6 cellular contexts compared by ENCODE assay signal in genomic region chr7:57244345-57244980, GRCh38.
DNase-seq lines count a peak whose midpoint lies in the region; ATAC-seq, FAIRE-seq and TF ChIP-seq lines count a peak whose summit lies in the region.
"Not testable (repeated sequence)": the region's sequence is repeated elsewhere in the genome, so short reads cannot be mapped to it uniquely, and the experiment has no call there.

No MANE protein-coding gene starts in this region.

- not testable (repeated sequence) for FAIRE-seq in A549 (lab: Jason Lieb, UNC)

- H3K9me3 Mint-ChIP-seq in endothelial cell (ENCODE audit: unreplicated experiment) = peaks cover 48% of the 10 kb centered on the region

- H2AFZ ChIP-seq in osteoblast (ENCODE audit: low read length) = not testable (repeated sequence)

- H3K27me3 Mint-ChIP-seq in endothelial cell (ENCODE audit: unreplicated experiment) = not testable (repeated sequence)

- 19% methylated on average over 7 of the region's 11 CpGs for WGBS in A549 (ENCODE audit: missing lambda C conversion rate)
- 83 to 85% methylated on average over 11 of the region's 11 CpGs for WGBS in sigmoid colon, 2 donors

- CTCF ChIA-PET in A549 (lab: Yijun Ruan, JAX) = not testable (repeated sequence)

- not testable (repeated sequence) for DNase-seq in A549 (ENCODE audit: low read depth in 1 of 2, low spot score in 1 of 2); endothelial cell (ENCODE audit: low spot score)
- DNase-seq in RPMI8226 = peak; percentile 41
- DNase-seq in osteoblast (ENCODE audit: insufficient read length, low spot score, missing footprints) = peak; percentile 64
- peak; percentile 41 for DNase-seq in sigmoid colon
- DNase-seq in upper lobe of right lung = peak; percentile 30

- H3K79me2 ChIP-seq in osteoblast (ENCODE audit: insufficient read depth, low read length) = not testable (repeated sequence)

- H3K36me3 Mint-ChIP-seq in endothelial cell (ENCODE audit: low read depth, unreplicated experiment) = peaks cover 20% of the 10 kb centered on the region

- H3K4me1 Mint-ChIP-seq in endothelial cell (ENCODE audit: unreplicated experiment) = not testable (repeated sequence)

- H3K9me3 ChIP-seq in A549 (peaks cover 12% of the 10 kb centered on the region; the same call in 2 of the 3 replicates), sigmoid colon (peaks cover 0 to 21% (median 4%) of the 10 kb centered on the region in 4 donors)
- not testable (repeated sequence) for H3K9me3 ChIP-seq in osteoblast (ENCODE audit: low read depth, low read length); upper lobe of right lung

- TF ChIP-seq RAD21 in A549 (conservative IDR thresholded peaks at IDR 0.05 in 1 of 2, IDR thresholded peaks at IDR 0.05 in 1 of 2) = not testable (repeated sequence)

- TF ChIP-seq CTCF in A549 (IDR thresholded peaks at IDR 0.05); endothelial cell (IDR thresholded peaks at IDR 0.05; ENCODE audit: unreplicated experiment); osteoblast (IDR thresholded peaks at IDR 0.05; ENCODE audit: extremely low read depth, low read depth, low read length); sigmoid colon (IDR thresholded peaks at IDR 0.05); upper lobe of right lung (IDR thresholded peaks at IDR 0.05): not testable (repeated sequence)

- not testable (repeated sequence) for ATAC-seq in A549, upper lobe of right lung

- not testable (repeated sequence) for TF ChIP-seq EP300 in A549 (IDR thresholded peaks at IDR 0.05); sigmoid colon (IDR thresholded peaks at IDR 0.05)

- not testable (repeated sequence) for H3K4me3 ChIP-seq in A549; osteoblast (ENCODE audit: insufficient read depth, low read length); sigmoid colon; upper lobe of right lung

- not testable (repeated sequence) for H3K36me3 ChIP-seq in osteoblast (ENCODE audit: insufficient read depth, low read length); sigmoid colon; upper lobe of right lung

- peak overlapping the region; percentile 42 for H3K4me3 Mint-ChIP-seq in endothelial cell (ENCODE audit: unreplicated experiment)

- H4K20me1 ChIP-seq in osteoblast (ENCODE audit: insufficient read depth, low read length) = not testable (repeated sequence)

- POLR2A ChIA-PET in A549 (lab: Yijun Ruan, JAX) = not testable (repeated sequence)

- intact Hi-C loops in sigmoid colon (cut with DNase I); upper lobe of right lung (cut with DNase I): not testable (repeated sequence)

- not testable (repeated sequence) for H3K4me2 ChIP-seq in A549; osteoblast (ENCODE audit: insufficient read depth, low read length)

- H3K4me1 ChIP-seq in A549; osteoblast (ENCODE audit: insufficient read depth, low read length); sigmoid colon; upper lobe of right lung: not testable (repeated sequence)

- not testable (repeated sequence) for TF ChIP-seq POLR2A in A549 (IDR thresholded peaks at IDR 0.05; ENCODE audit: low read length); sigmoid colon (IDR thresholded peaks at IDR 0.05)

- not testable (repeated sequence) for H3K27ac Mint-ChIP-seq in endothelial cell (ENCODE audit: unreplicated experiment)

- not testable (repeated sequence) for H3K27ac ChIP-seq in A549; osteoblast (ENCODE audit: low read depth, low read length); sigmoid colon; upper lobe of right lung

- H3K27me3 ChIP-seq in osteoblast (ENCODE audit: insufficient read depth, low read length); sigmoid colon; upper lobe of right lung: not testable (repeated sequence)

TF ChIP-seq in A549, 52 proteins besides CTCF, POLR2A, EP300 and RAD21:
- TF ChIP-seq NFE2L2 (conservative IDR thresholded peaks at IDR 0.05; ENCODE audit: low read length) = 0 out of 2 replicates have a peak, but pooled peaks have one; percentile 36
